Comparison of ENCODE assay signal across 26 cellular contexts in genomic region chr16:17444658-17445057, GRCh38. TPM values are rescaled to one million over a fixed set of nuclear protein-coding genes. Genes with fewer than 3 reads are reported as not detected.
DNase-seq lines count a peak whose midpoint lies in the region; ATAC-seq, FAIRE-seq and TF ChIP-seq lines count a peak whose summit lies in the region.
"Had no signal": no experiment of that assay in that cellular context is flagged by ENCODE, and none has a peak within 500 bp of the region (broad histone marks: within the 10 kb centered on the region; RNA-seq: fewer than 3 reads in every experiment).

No MANE protein-coding gene starts in this region.

- H2BK15ac ChIP-seq in IMR-90 (ENCODE audit: low read depth, low read length), result no peak overlapping the region

- intact Hi-C loops in IMR-90 (cut with micrococcal nuclease), result no loop called here
- intact Hi-C loops in K562 (cut with micrococcal nuclease), result no loop called here
- intact Hi-C loops in CD14-positive monocyte (cut with micrococcal nuclease), result loop anchor here in 1 of 2 donors (5.0 kb wide), 1 partner anchor 62 kb away; no protein-coding TSS in a partner anchor

- H3K9ac ChIP-seq in IMR-90 (ENCODE audit: low read depth, low read length) (no peak overlapping the region), K562 (ENCODE audit: insufficient read depth in 1 of 2, low read depth in 2 of 2, low read length in 2 of 2) (no peak overlapping the region)
- H3K9ac ChIP-seq: BLaER1 treated with 17β-estradiol and CSF1 and Interleukin-3, amounts not matched to agents 10 nM and 100 nM had no signal

- TF ChIP-seq POLR2A in IMR-90 (IDR thresholded peaks at IDR 0.05; ENCODE audit: low read depth, low read length) (no peak), K562 (conservative IDR thresholded peaks at IDR 0.05) (no peak)

- TF ChIP-seq EP300 in K562 (IDR thresholded peaks at IDR 0.05; ENCODE audit: low read length), result no peak

- POLR2A ChIA-PET in IMR-90 (lab: Charles Lee; ENCODE audit: unreplicated experiment), result no interaction called here
- POLR2A ChIA-PET in K562 (lab: Yijun Ruan, JAX), result interaction anchor here (0.7 kb wide), 1 partner anchor 17 kb away, joined by 3 read pairs; no protein-coding TSS in a partner anchor

- no peak overlapping the region for H3K14ac ChIP-seq in IMR-90 (replicated peaks; ENCODE audit: low read depth, low read length)

- dilution Hi-C loops in IMR-90 (cut with HindIII; ENCODE audit: low sequenced_read_pairs, unreplicated experiment), result no loop called here

- no peaks in the 10 kb centered on the region for H3K27me3 Mint-ChIP-seq in activated T-cell treated with anti-CD3 and anti-CD28 coated beads, Interleukin-2, amount 50 U/mL, for 72 hours (ENCODE audit: low read depth)
- no peaks in the 10 kb centered on the region for H3K27me3 Mint-ChIP-seq in activated T-cell treated with anti-CD3 and anti-CD28 coated beads, Interleukin-2, amount 50 U/mL, for 4 hours (ENCODE audit: low read depth)
- peaks cover 0 to 5% (median 3%) of the 10 kb centered on the region in 3 donors for H3K27me3 Mint-ChIP-seq in CD14-positive monocyte (ENCODE audit: low read depth in 3 of 3)
- H3K27me3 Mint-ChIP-seq: B cell; CD4-positive, alpha-beta memory T cell; CD4-positive, CD25-positive, alpha-beta regulatory T cell had no signal

- H2AFZ ChIP-seq in IMR-90 (replicated peaks; ENCODE audit: low read length, poor library complexity) (no peak overlapping the region), K562 (ENCODE audit: low read depth, low read length) (no peak overlapping the region)

- peak overlapping the region; percentile 76 for H3K27ac Mint-ChIP-seq in activated T-cell treated with anti-CD3 and anti-CD28 coated beads, Interleukin-2, amount 50 U/mL, for 72 hours
- H3K27ac Mint-ChIP-seq in CD14-positive monocyte, result no peak overlapping the region
- H3K27ac Mint-ChIP-seq: B cell had no signal

- H4K20me1 ChIP-seq in IMR-90 (ENCODE audit: insufficient read depth, low read length), result peaks cover 4% of the 10 kb centered on the region
- no peaks in the 10 kb centered on the region for H4K20me1 ChIP-seq in K562 (replicated peaks; ENCODE audit: control insufficient read depth, insufficient read depth, low read length)

- H2BK5ac ChIP-seq in IMR-90 (ENCODE audit: low read depth, low read length, poor library complexity, severe bottlenecking), result no peak overlapping the region

- H3K36me3 ChIP-seq in IMR-90 (ENCODE audit: control insufficient read depth, insufficient read depth, low read length), result no peaks in the 10 kb centered on the region
- no peaks in the 10 kb centered on the region for H3K36me3 ChIP-seq in K562 (ENCODE audit: control insufficient read depth, insufficient read depth, low read length)

- H3K9me3 Mint-ChIP-seq in activated T-cell treated with anti-CD3 and anti-CD28 coated beads, Interleukin-2, amount 50 U/mL, for 72 hours, result no peaks in the 10 kb centered on the region
- H3K9me3 Mint-ChIP-seq in activated T-cell treated with anti-CD3 and anti-CD28 coated beads, Interleukin-2, amount 50 U/mL, for 4 hours, result no peaks in the 10 kb centered on the region
- peaks cover 0 to 3% (median 2%) of the 10 kb centered on the region in 7 donors for H3K9me3 Mint-ChIP-seq in CD14-positive monocyte
- H3K9me3 Mint-ChIP-seq: CD4-positive, alpha-beta memory T cell; CD4-positive, CD25-positive, alpha-beta regulatory T cell; CD8-positive, alpha-beta memory T cell had no signal

- H3K56ac ChIP-seq in IMR-90 (ENCODE audit: extremely low read depth, insufficient read depth, low read length), result no peak overlapping the region

- H3K27me3 ChIP-seq in IMR-90 (ENCODE audit: control insufficient read depth, insufficient read depth, low read length), result no peaks in the 10 kb centered on the region
- peaks cover 0 to 4% of the 10 kb centered on the region in 2 experiments; a peak in 2 of 5 replicates for H3K27me3 ChIP-seq in K562 (ENCODE audit: control insufficient read depth in 2 of 2, insufficient read depth in 2 of 2, low read length in 2 of 2)
- H3K27me3 ChIP-seq: BLaER1 treated with 17β-estradiol and CSF1 and Interleukin-3, amounts not matched to agents 10 nM and 100 nM had no signal

- TF ChIP-seq CTCF in IMR-90 (conservative IDR thresholded peaks at IDR 0.05; ENCODE audit: low read depth, low read length), result no peak
- TF ChIP-seq CTCF in K562 (IDR thresholded peaks at IDR 0.05 in 2 of 3, conservative IDR thresholded peaks at IDR 0.05 in 1 of 3; ENCODE audit: insufficient read depth in 2 of 3, low read depth in 1 of 3, low read length in 3 of 3), result no peak
- no peak for TF ChIP-seq CTCF in CD14-positive monocyte (IDR thresholded peaks at IDR 0.05)

- H4K91ac ChIP-seq in IMR-90 (ENCODE audit: insufficient read depth, low read depth, low read length), result no peak overlapping the region

- H3K9me3 ChIP-seq in IMR-90 (ENCODE audit: control insufficient read depth, insufficient read depth, low read length) (no peaks in the 10 kb centered on the region), K562 (replicated peaks; ENCODE audit: control insufficient read depth, insufficient read depth, low read depth, low read length) (no peaks in the 10 kb centered on the region)
- H3K9me3 ChIP-seq: A549 had no signal

- peaks cover 25% of the 10 kb centered on the region for H3K4me1 Mint-ChIP-seq in activated T-cell treated with anti-CD3 and anti-CD28 coated beads, Interleukin-2, amount 50 U/mL, for 72 hours (ENCODE audit: low read depth)
- H3K4me1 Mint-ChIP-seq in activated T-cell treated with anti-CD3 and anti-CD28 coated beads, Interleukin-2, amount 50 U/mL, for 4 hours (ENCODE audit: low read depth), result peaks cover 38% of the 10 kb centered on the region
- peaks cover 28% of the 10 kb centered on the region for H3K4me1 Mint-ChIP-seq in CD14-positive monocyte

- no peak overlapping the region for H4K5ac ChIP-seq in IMR-90 (ENCODE audit: low read depth, low read length)

- in situ Hi-C loops in IMR-90 (cut with MboI; ENCODE audit: low sequenced_read_pairs), result no loop called here
- in situ Hi-C loops in K562 (cut with MboI), result no loop called here

- TF ChIP-seq RAD21 in IMR-90 (IDR thresholded peaks at IDR 0.05; ENCODE audit: low read length), result no peak
- no peak for TF ChIP-seq RAD21 in K562 (CRISPR knock-in tag; conservative IDR thresholded peaks at IDR 0.05 in 1 of 2, IDR thresholded peaks at IDR 0.05 in 1 of 2)

- no peaks in the 10 kb centered on the region for H3K79me2 ChIP-seq in K562 (ENCODE audit: control insufficient read depth, insufficient read depth, low read length)

- H3K4me1 ChIP-seq in IMR-90 (ENCODE audit: control insufficient read depth, insufficient read depth, low read length) (0 out of 2 replicates have a peak, but pooled peaks cover 2% of the 10 kb centered on the region), K562 (replicated peaks in 1 of 2; ENCODE audit: control insufficient read depth in 2 of 2, insufficient read depth in 2 of 2, low read length in 2 of 2) (no peaks in the 10 kb centered on the region)
- H3K4me1 ChIP-seq: A549 had no signal

- H3K4me3 ChIP-seq in IMR-90 (ENCODE audit: insufficient read depth, low read depth, low read length) (no peak overlapping the region), K562 (no peak overlapping the region)
- H3K4me3 ChIP-seq: A549; BLaER1 treated with 17β-estradiol and CSF1 and Interleukin-3, amounts not matched to agents 10 nM and 100 nM had no signal

- no peak overlapping the region for H3K23ac ChIP-seq in IMR-90 (ENCODE audit: low read depth, low read length)

- H2AK9ac ChIP-seq in IMR-90 (replicated peaks; ENCODE audit: low read depth, low read length, poor library complexity), result no peak overlapping the region

- H3K36me3 Mint-ChIP-seq in activated T-cell treated with anti-CD3 and anti-CD28 coated beads, Interleukin-2, amount 50 U/mL, for 72 hours (ENCODE audit: insufficient read depth in 2 of 2), result peaks cover 0 to 2% of the 10 kb centered on the region in 2 donors
- peaks cover 5% of the 10 kb centered on the region for H3K36me3 Mint-ChIP-seq in activated T-cell treated with anti-CD3 and anti-CD28 coated beads, Interleukin-2, amount 50 U/mL, for 4 hours (ENCODE audit: insufficient read depth)
- peaks cover 24 to 37% of the 10 kb centered on the region in 2 donors for H3K36me3 Mint-ChIP-seq in CD14-positive monocyte

- no peak for DNase-seq in activated T-cell treated with anti-CD3 and anti-CD28 coated beads, Interleukin-2, amount 50 U/mL, for 72 hours
- no peak for DNase-seq in activated T-cell treated with anti-CD3 and anti-CD28 coated beads, Interleukin-2, amount 50 U/mL, for 4 hours
- DNase-seq in IMR-90, result no peak
- DNase-seq in K562 (ENCODE audit: extremely low read depth in 1 of 4, low spot score in 3 of 4), result no peak
- DNase-seq in GF-D8 (lab: John Stamatoyannopoulos, UW), result no peak
- DNase-seq in CD14-positive monocyte (ENCODE audit: low spot score), result no peak
- DNase-seq: AML-193; CD4-positive, alpha-beta memory T cell; CD4-positive, CD25-positive, alpha-beta regulatory T cell; CD8-positive, alpha-beta memory T cell; COR-L47; DMS 273 treated with DMSO at 0.1 percent for 48 hours; DMS153; DMS53; DMS79; DND-41; EL; GDM1 had no signal

- 100% methylated on average over 1 of the region's 1 CpG; no CpG with 5 or more reads in 1 of the 2 experiments for WGBS in IMR-90 (ENCODE audit: extremely low coverage in 2 of 2, insufficient read length in 1 of 2), 2 experiments
- WGBS in K562 (ENCODE audit: insufficient coverage, low coverage, missing lambda C conversion rate), result 11% methylated on average over 1 of the region's 1 CpG

- peaks cover 0 to 29% of the 10 kb centered on the region in 2 experiments for H3K79me1 ChIP-seq in IMR-90 (ENCODE audit: low read depth in 1 of 2, low read length in 2 of 2)

- H3K4me2 ChIP-seq in IMR-90 (ENCODE audit: low read depth, low read length) (no peak overlapping the region), K562 (ENCODE audit: insufficient read depth, low read length) (no peak overlapping the region)
- H3K4me2 ChIP-seq: A549; BLaER1 treated with 17β-estradiol and CSF1 and Interleukin-3, amounts not matched to agents 10 nM and 100 nM had no signal

- no peak for FAIRE-seq in K562 (lab: Jason Lieb, UNC)
- FAIRE-seq: A549, GM12891 had no signal

- H3K27ac ChIP-seq in IMR-90 (ENCODE audit: insufficient read depth, low read length) (no peak overlapping the region), K562 (ENCODE audit: extremely low read depth, low read depth, low read length) (no peak overlapping the region)
- H3K27ac ChIP-seq: 22Rv1, A549, C4-2B had no signal

- no peak for ATAC-seq in activated T-cell treated with anti-CD3 and anti-CD28 coated beads, Interleukin-2, amount 50 U/mL, for 72 hours (replicated peaks in 1 of 2)
- ATAC-seq in activated T-cell treated with anti-CD3 and anti-CD28 coated beads, Interleukin-2, amount 50 U/mL, for 4 hours, result no peak
- no peak for ATAC-seq in IMR-90 (ENCODE audit: low read depth)
- no peak for ATAC-seq in K562
- ATAC-seq: A549 had no signal

- no TSS peak for BruUV-seq in IMR-90 (replicated peaks; lab: Mats Ljungman, UMichigan)
- no TSS peak for BruUV-seq in K562 (replicated peaks; lab: Mats Ljungman, UMichigan)

- H2BK120ac ChIP-seq in IMR-90 (ENCODE audit: low read depth, low read length), result no peak overlapping the region

- H3K9me1 ChIP-seq in IMR-90 (ENCODE audit: insufficient read depth, low read length) (peaks cover 3% of the 10 kb centered on the region; the same call in 1 of the 2 replicates), K562 (ENCODE audit: control insufficient read depth, insufficient read depth, low read length) (no peaks in the 10 kb centered on the region)

- no peak overlapping the region for H2AK5ac ChIP-seq in IMR-90 (ENCODE audit: low read depth, low read length)

- H3K4me3 Mint-ChIP-seq in activated T-cell treated with anti-CD3 and anti-CD28 coated beads, Interleukin-2, amount 50 U/mL, for 72 hours, result no peak overlapping the region
- no peak overlapping the region for H3K4me3 Mint-ChIP-seq in activated T-cell treated with anti-CD3 and anti-CD28 coated beads, Interleukin-2, amount 50 U/mL, for 4 hours
- H3K4me3 Mint-ChIP-seq in CD14-positive monocyte, result no peak overlapping the region
- H3K4me3 Mint-ChIP-seq: B cell; CD4-positive, alpha-beta memory T cell; CD4-positive, CD25-positive, alpha-beta regulatory T cell; CD8-positive, alpha-beta memory T cell had no signal

- H3K4ac ChIP-seq in IMR-90 (ENCODE audit: low read depth, low read length), result no peak overlapping the region

- CTCF ChIA-PET in IMR-90 (lab: Yijun Ruan, JAX) (no interaction called here), K562 (lab: Yijun Ruan, JAX; ENCODE audit: low intra/inter-chr PET ratio) (no interaction called here)

- H3K18ac ChIP-seq in IMR-90 (ENCODE audit: low read depth, low read length), result no peak overlapping the region

- no peak overlapping the region for H2BK20ac ChIP-seq in IMR-90 (ENCODE audit: low read depth, low read length)

- no peak overlapping the region for H4K8ac ChIP-seq in IMR-90 (ENCODE audit: low read depth in 2 of 2, low read length in 2 of 2)

RNA-seq across cellular contexts. Expression of gene XYLT1, which starts 26.1 kb away (rescaled TPM):
- total RNA-seq in activated T-cell treated with anti-CD3 and anti-CD28 coated beads, Interleukin-2, amount 50 U/mL, for 72 hours, result 10 to 100 TPM; 17.1 to 17.9 TPM
- 1 to 10 TPM; 1.9 to 3.1 (median 2.3) TPM for total RNA-seq in activated T-cell treated with anti-CD3 and anti-CD28 coated beads, Interleukin-2, amount 50 U/mL, for 4 hours
- total RNA-seq in IMR-90 (2012; rRNA removed) (11.1 and 12.7 TPM in 2 replicates), K562 (2014; rRNA removed) (not detected in 2 replicates), K562 (2014; rRNA removed; fragmentation: Illumina TruSeq; extraction: Trizol) (not detected in 2 replicates), K562 (2015; rRNA removed; fragmentation: Illumina TruSeq; extraction: Trizol) (not detected in 2 replicates), K562 (2021) (0.04 and 0.09 TPM in 2 replicates)
- polyA plus RNA-seq in IMR-90 (2012; rRNA removed) (9.0 and 9.7 TPM in 2 replicates), K562 (2011; rRNA removed) (not detected in 2 replicates), K562 (2014; fragmentation: Illumina TruSeq; extraction: Trizol) (not detected in 2 replicates), K562 (2014; fragmentation: Nextera tagmentation; extraction: Ambion mirVana) (under 1 TPM; 0.03 to 0.08 TPM), K562 (2014; rRNA removed) (0.03 TPM in 1 of 2 replicates, not detected in the other), CD14-positive monocyte (1 to 10 TPM in 1 of 2 donors, under 1 TPM in 1; 0.51 to 1.6 TPM)
- polyA plus RNA-seq in IMR-90 (2012; cell fraction: cytosol; rRNA removed), result 4.3 and 4.9 TPM in 2 replicates
- 4.8 and 5.9 TPM in 2 replicates for polyA plus RNA-seq in IMR-90 (2012; cell fraction: nucleus; rRNA removed; ENCODE audit: low replicate concordance)
- total RNA-seq in K562 (2011; cell fraction: chromatin; rRNA removed; ENCODE audit: low replicate concordance), result 0.02 TPM in 1 of 2 replicates, not detected in the other
- not detected in 2 replicates for total RNA-seq in K562 (2011; cell fraction: nucleolus; rRNA removed)
- total RNA-seq in K562 (2011; cell fraction: nucleoplasm; rRNA removed), result under 0.01 TPM in 1 of 2 replicates, not detected in the other
- not detected in 2 replicates for polyA plus RNA-seq in K562 (2011; cell fraction: cytosol; rRNA removed)
- not detected in 2 replicates for polyA plus RNA-seq in K562 (2011; cell fraction: nucleus; rRNA removed)
- 0.12 and 0.21 TPM in 2 replicates for polyA plus RNA-seq in K562 (2012)
- polyA minus RNA-seq in K562 (2011; rRNA and poly(A)+ RNA removed), result not detected in 2 replicates
- not detected in 2 replicates for polyA minus RNA-seq in K562 (2011; cell fraction: cytosol; rRNA and poly(A)+ RNA removed)
- not detected in 2 replicates for polyA minus RNA-seq in K562 (2011; cell fraction: nucleus; rRNA and poly(A)+ RNA removed)
- total RNA-seq: A172, G401 had no signal
